Comparison of ENCODE assay signal across 1 cellular context in the genomic region with DNA sequence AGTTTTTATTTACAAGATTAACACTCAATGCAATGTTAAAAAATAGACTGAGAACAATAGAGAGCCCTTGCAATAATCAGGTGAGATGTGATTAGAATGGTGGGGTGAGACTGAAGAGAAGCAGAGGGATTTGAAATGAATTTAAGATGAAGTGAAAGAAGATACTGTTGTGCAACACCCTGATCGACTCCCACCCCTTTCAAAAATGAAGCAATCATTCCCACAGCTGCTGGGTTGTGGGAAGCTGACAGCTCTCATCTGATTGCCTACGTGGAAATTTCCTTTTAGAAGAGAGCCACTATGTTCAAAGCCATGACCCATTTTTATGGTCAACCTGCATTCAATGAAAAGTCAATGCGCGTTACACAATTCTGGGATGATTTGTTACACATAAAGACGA.
TF ChIP-seq lines count a peak whose summit lies in the region.

No MANE protein-coding gene starts in this region.

TF ChIP-seq in K562, 482 proteins besides CTCF, POLR2A, EP300 and RAD21 (continued from another document):
- no peak for TF ChIP-seq CHD7 (IDR thresholded peaks at IDR 0.05; ENCODE audit: low read depth, low read length)
- TF ChIP-seq ZNF347 (CRISPR knock-in tag; IDR thresholded peaks at IDR 0.05; ENCODE audit: low read depth): no peak
- no peak for TF ChIP-seq ZNF696 (CRISPR knock-in tag; conservative IDR thresholded peaks at IDR 0.05)
TF ChIP-seq in K562: peak in this region for 2.
